In genomic region chr4:47863486-47863885, GRCh38 we compare ENCODE assay signal across 23 cellular contexts. TPM values are rescaled to one million over a fixed set of nuclear protein-coding genes. Genes with fewer than 3 reads are reported as not detected.
"Had no signal": no experiment of that assay in that cellular context is flagged by ENCODE, and none has a peak within 500 bp of the region (broad histone marks: within the 10 kb centered on the region; RNA-seq: fewer than 3 reads in every experiment).

No MANE protein-coding gene starts in this region.

- H3K27ac ChIP-seq: colonic mucosa, left ventricle myocardium inferior, ovary, prostate gland, tibial nerve had no signal

- DNase-seq: activated B cell treated with CpG ODN at 0.5 μM for 24 hours; activated CD8-positive, alpha-beta memory T cell treated with anti-CD3 and anti-CD28 coated beads, Interleukin-2, amount 10 ng/mL, durations not matched to agents 7 days and 5 days; activated CD8-positive, alpha-beta T cell treated with anti-CD3 and anti-CD28 coated beads, Interleukin-2, amount 10 ng/mL, durations not matched to agents 7 days and 5 days; activated naive CD4-positive, alpha-beta T cell; activated T-cell treated with anti-CD3 and anti-CD28 coated beads, Interleukin-2, amount 50 U/mL, for 48 hours; colonic mucosa; effector CD8-positive, alpha-beta T cell; islet precursor cell; left ventricle myocardium inferior; mucosa of descending colon; ovary; retina; stimulated activated CD4-positive, alpha-beta T cell treated with anti-CD3 and anti-CD28 coated beads, Interleukin-1b, Interleukin-23, amount 100 ng/mL, for 48 hours; stimulated activated naive CD4-positive, alpha-beta T cell had no signal

- H3K27me3 ChIP-seq: colonic mucosa, ovary, tibial nerve had no signal

- H3K4me3 ChIP-seq: colonic mucosa, left ventricle myocardium inferior, lung, mucosa of descending colon, ovary, prostate gland, smooth muscle cell, tibial nerve had no signal

- H3K4me1 Mint-ChIP-seq: activated B cell treated with CpG ODN at 0.5 μM for 24 hours; activated CD8-positive, alpha-beta memory T cell treated with anti-CD3 and anti-CD28 coated beads, Interleukin-2, amount 10 ng/mL, durations not matched to agents 7 days and 5 days had no signal

- H3K27me3 Mint-ChIP-seq: activated B cell treated with CpG ODN at 0.5 μM for 24 hours; activated CD8-positive, alpha-beta memory T cell treated with anti-CD3 and anti-CD28 coated beads, Interleukin-2, amount 10 ng/mL, durations not matched to agents 7 days and 5 days had no signal

- H3K36me3 ChIP-seq: colonic mucosa, ovary, prostate gland had no signal

- H3K4me3 Mint-ChIP-seq: activated B cell treated with CpG ODN at 0.5 μM for 24 hours; activated CD8-positive, alpha-beta memory T cell treated with anti-CD3 and anti-CD28 coated beads, Interleukin-2, amount 10 ng/mL, durations not matched to agents 7 days and 5 days; activated CD8-positive, alpha-beta T cell treated with anti-CD3 and anti-CD28 coated beads, Interleukin-2, amount 10 ng/mL, durations not matched to agents 7 days and 5 days; nephron; T-helper 2 cell treated with Interferon-gamma antibody and Interleukin-4, amounts not matched to agents 5 μg/mL and 100 μg/mL, for 36 hours had no signal

- ATAC-seq: activated CD8-positive, alpha-beta memory T cell treated with anti-CD3 and anti-CD28 coated beads, Interleukin-2, amount 10 ng/mL, durations not matched to agents 7 days and 5 days; activated CD8-positive, alpha-beta T cell treated with anti-CD3 and anti-CD28 coated beads, Interleukin-2, amount 10 ng/mL, durations not matched to agents 7 days and 5 days; activated naive CD4-positive, alpha-beta T cell treated with anti-CD3 and anti-CD28 coated beads, Interleukin-2, amount 50 U/mL, for 72 hours; mucosa of descending colon; sciatic nerve had no signal

- H3K9me3 ChIP-seq: colonic mucosa, left ventricle myocardium inferior, mucosa of descending colon, ovary, prostate gland, tibial nerve had no signal

- H3K4me1 ChIP-seq: colonic mucosa, left ventricle myocardium inferior, prostate gland, tibial nerve had no signal

- H3K9me3 Mint-ChIP-seq: activated B cell treated with CpG ODN at 0.5 μM for 24 hours; activated naive CD4-positive, alpha-beta T cell treated with anti-CD3 and anti-CD28 coated beads, Interleukin-2, amount 50 U/mL, for 72 hours; activated T-helper 2 cell treated with anti-CD3 and anti-CD28 coated beads, Interferon-gamma antibody, Interleukin-2, Interleukin-4, amounts not matched to agents 10 μg/mL and 5 μg/mL and 100 μg/mL, durations not matched to agents 14 hours and 24 hours and 36 hours; nephron; T-helper 2 cell treated with Interferon-gamma antibody and Interleukin-4, amounts not matched to agents 5 μg/mL and 100 μg/mL, for 36 hours had no signal

- H3K27ac Mint-ChIP-seq: activated B cell treated with CpG ODN at 0.5 μM for 24 hours; activated CD8-positive, alpha-beta memory T cell treated with anti-CD3 and anti-CD28 coated beads, Interleukin-2, amount 10 ng/mL, durations not matched to agents 7 days and 5 days; activated CD8-positive, alpha-beta T cell treated with anti-CD3 and anti-CD28 coated beads, Interleukin-2, amount 10 ng/mL, durations not matched to agents 7 days and 5 days; activated naive CD4-positive, alpha-beta T cell treated with anti-CD3 and anti-CD28 coated beads, Interleukin-2, amount 50 U/mL, for 72 hours; activated T-helper 2 cell treated with anti-CD3 and anti-CD28 coated beads, Interferon-gamma antibody, Interleukin-2, Interleukin-4, amounts not matched to agents 10 μg/mL and 5 μg/mL and 100 μg/mL, durations not matched to agents 14 hours and 24 hours and 36 hours; T-helper 2 cell treated with Interferon-gamma antibody and Interleukin-4, amounts not matched to agents 5 μg/mL and 100 μg/mL, for 36 hours had no signal

RNA-seq across cellular contexts. Expression of gene CORIN, which starts 25.6 kb away (rescaled TPM):
- total RNA-seq: activated B cell treated with CpG ODN at 0.5 μM for 24 hours; activated CD8-positive, alpha-beta memory T cell treated with anti-CD3 and anti-CD28 coated beads, Interleukin-2, amount 10 ng/mL, durations not matched to agents 7 days and 5 days; activated CD8-positive, alpha-beta T cell treated with anti-CD3 and anti-CD28 coated beads, Interleukin-2, amount 10 ng/mL, durations not matched to agents 7 days and 5 days had no signal
